9 cellular contexts compared by ENCODE assay signal in genomic region chr2:187586091-187586632, GRCh38. TPM values are rescaled to one million over a fixed set of nuclear protein-coding genes. Genes with fewer than 3 reads are reported as not detected.
DNase-seq lines count a peak whose midpoint lies in the region; ATAC-seq and TF ChIP-seq lines count a peak whose summit lies in the region.
"Had no signal": no experiment of that assay in that cellular context is flagged by ENCODE, and none has a peak within 500 bp of the region (broad histone marks: within the 10 kb centered on the region; RNA-seq: fewer than 3 reads in every experiment).

No MANE protein-coding gene starts in this region.

- TF ChIP-seq CTCF in epithelial cell of esophagus (IDR thresholded peaks at IDR 0.05; ENCODE audit: insufficient read depth, low read depth, low read length, missing control alignments) (no peak), testis (IDR thresholded peaks at IDR 0.05) (no peak), adrenal gland (IDR thresholded peaks at IDR 0.05) (no peak)

- TF ChIP-seq POLR2A in GM18505 (IDR thresholded peaks at IDR 0.05; ENCODE audit: borderline replicate concordance, extremely low read depth, insufficient read depth, insufficient read length) (no peak), testis (IDR thresholded peaks at IDR 0.05) (no peak), adrenal gland (IDR thresholded peaks at IDR 0.05) (no peak)

- peak; percentile 68 for DNase-seq in HCEC 1CT
- DNase-seq in NCI-H226, result peak; percentile 73
- DNase-seq in epithelial cell of esophagus (ENCODE audit: low read depth), result peak; percentile 80
- DNase-seq in medulla oblongata (ENCODE audit: extremely low spot score), result no peak
- DNase-seq in testis, result no peak
- no peak for DNase-seq in adrenal gland
- DNase-seq in stimulated activated CD4-positive, alpha-beta T cell treated with anti-CD3 and anti-CD28 coated beads, Interleukin-2, amount 100 ng/mL, for 24 hours, result no peak

- no peaks in the 10 kb centered on the region for H3K9me3 ChIP-seq in testis
- H3K9me3 ChIP-seq in adrenal gland (replicated peaks in 1 of 3), result no peaks in the 10 kb centered on the region

- 61 to 79% methylated on average over 3 of the region's 3 CpGs for WGBS in testis, 2 donors
- 56 to 78% (median 71%) methylated on average over 3 of the region's 3 CpGs for WGBS in adrenal gland, 4 donors

- H3K36me3 ChIP-seq in testis (ENCODE audit: low read depth, missing control alignments) (no peaks in the 10 kb centered on the region), adrenal gland (replicated peaks in 1 of 2) (no peaks in the 10 kb centered on the region)

- H3K27me3 ChIP-seq in testis, result no peaks in the 10 kb centered on the region
- H3K27me3 ChIP-seq in adrenal gland, result no peaks in the 10 kb centered on the region

- intact Hi-C loops in testis (cut with DNase I; ENCODE audit: low total_unique reads), result no loop called here
- intact Hi-C loops in adrenal gland (cut with DNase I), result loop anchor here in 1 of 2 donors (10.0 kb wide), 1 partner anchor 929 kb away; no protein-coding TSS in a partner anchor

- no peak overlapping the region for H3K4me3 ChIP-seq in epithelial cell of esophagus (ENCODE audit: low read length)
- H3K4me3 ChIP-seq in testis, result no peak overlapping the region
- no peak overlapping the region for H3K4me3 ChIP-seq in adrenal gland
- H3K4me3 ChIP-seq: SK-N-MC had no signal

- ATAC-seq in GM18505 (IDR thresholded peaks at IDR 0.05; ENCODE audit: unreplicated experiment), result peak; percentile 91

- H3K27ac ChIP-seq in testis (no peak overlapping the region), adrenal gland (no peak overlapping the region)
- H3K27ac ChIP-seq: SK-N-MC had no signal

- H3K4me1 ChIP-seq in testis, result no peaks in the 10 kb centered on the region
- H3K4me1 ChIP-seq in adrenal gland (replicated peaks in 1 of 2), result no peaks in the 10 kb centered on the region

RNA-seq across cellular contexts. Expression of gene TFPI, which starts 31.9 kb away (rescaled TPM):
- total RNA-seq in testis (10 to 100 TPM; 10.5 TPM), adrenal gland (100 to 1,000 TPM in 1 of 8 donors, 10 to 100 TPM in 7; 29.6 to 104 (median 39.3) TPM)
- polyA plus RNA-seq in testis (ENCODE audit: insufficient read depth, low read depth, low replicate concordance) (13.5 TPM), adrenal gland (10 to 100 TPM; 19.7 to 29.0 (median 25.1) TPM)

Comparison
In these comparisons a context has a peak if more than half of its experiments do, and no peak if none do; other contexts are left out.
1. DNase-seq: peak in HCEC 1CT (single experiment), NCI-H226 (single experiment) and epithelial cell of esophagus (single experiment); none in medulla oblongata (single experiment), testis (single experiment), adrenal gland (0 of 7) and stimulated activated CD4-positive, alpha-beta T cell treated with anti-CD3 and anti-CD28 coated beads, Interleukin-2, amount 100 ng/mL, for 24 hours (0 of 2).